Comparison of ENCODE assay signal across 21 cellular contexts in the genomic region with DNA sequence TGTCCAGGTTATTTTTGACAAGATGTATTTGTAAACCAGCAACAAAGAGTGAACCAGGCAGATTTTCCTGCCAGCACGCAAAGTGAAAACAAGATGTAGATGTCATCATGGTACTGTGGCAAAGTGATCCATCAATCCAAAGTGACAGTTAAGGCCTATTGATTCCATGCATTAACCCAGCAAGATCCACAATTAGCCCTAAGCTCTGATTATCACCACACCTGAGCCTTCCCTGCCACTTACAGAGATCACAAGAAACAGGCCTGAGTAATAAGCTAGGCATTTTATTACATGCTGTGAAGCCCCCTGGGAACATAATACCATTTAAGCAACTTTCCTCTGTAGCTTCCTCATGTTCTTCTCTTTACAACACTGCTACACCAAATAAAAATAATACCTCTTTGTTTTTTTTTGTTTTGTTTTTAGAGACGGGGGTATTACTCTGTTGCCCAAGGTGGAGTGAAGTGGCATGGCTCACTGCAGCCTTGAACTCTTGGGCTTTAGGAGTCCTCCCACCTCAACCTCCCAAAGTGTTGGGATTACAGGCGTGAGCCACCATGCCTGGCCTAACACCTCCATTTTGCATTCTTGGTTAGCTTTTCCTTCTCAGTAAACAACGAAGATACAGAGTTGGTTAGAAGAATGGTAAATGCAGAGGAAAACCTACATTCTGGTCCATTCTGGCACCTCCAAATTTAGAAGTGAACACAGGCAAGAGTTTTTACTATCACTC.
DNase-seq lines count a peak whose midpoint lies in the region; ATAC-seq and TF ChIP-seq lines count a peak whose summit lies in the region.
"Had no signal": no experiment of that assay in that cellular context is flagged by ENCODE, and none has a peak within 500 bp of the region (broad histone marks: within the 10 kb centered on the region; RNA-seq: fewer than 3 reads in every experiment).

No MANE protein-coding gene starts in this region.

- H3K4me1 ChIP-seq in breast epithelium (peaks cover 6 to 8% of the 10 kb centered on the region in 2 donors), mesendoderm (ENCODE audit: control insufficient read depth, low read depth, low read length) (peaks cover 24% of the 10 kb centered on the region)

- H3K18ac ChIP-seq in mesendoderm (ENCODE audit: low read length) = peak overlapping the region; percentile 64

- H3K9me3 ChIP-seq in breast epithelium = no peaks in the 10 kb centered on the region
- H3K9me3 ChIP-seq: heart left ventricle had no signal

- H3K79me2 ChIP-seq in mesendoderm (ENCODE audit: control insufficient read depth, insufficient read depth, low read length) = peaks cover 32% of the 10 kb centered on the region

- DNase-seq in ELF-1 (ENCODE audit: low read depth, low spot score) = peak; percentile 41
- DNase-seq in NCI-H2171 treated with DMSO at 0.1 percent for 48 hours (lab: John Stamatoyannopoulos, UW) = peak; percentile 82
- DNase-seq in breast epithelium (ENCODE audit: low spot score in 2 of 2) = no peak
- DNase-seq in mesendoderm = peak; percentile 85
- no peak for DNase-seq in D341Med (ENCODE audit: low spot score)
- DNase-seq in COLO829 (ENCODE audit: low spot score) = no peak
- DNase-seq in substantia nigra (lab: John Stamatoyannopoulos, UW) = no peak
- DNase-seq: activated CD4-positive, alpha-beta T cell treated with anti-CD3 and anti-CD28 coated beads, Interleukin-2, amount 50 U/mL, for 4 hours; activated naive CD4-positive, alpha-beta T cell treated with anti-CD3 and anti-CD28 coated beads, Interleukin-2, amount 50 U/mL, for 16 hours; activated T-cell treated with anti-CD3 and anti-CD28 coated beads, Interleukin-2, amount 50 U/mL, for 1 hour; DND-41; dorsolateral prefrontal cortex; heart left ventricle; midbrain; MM.1S; NCI-H1930; NCI-H774; occipital lobe had no signal

- ATAC-seq in HG02840 (IDR thresholded peaks at IDR 0.05; ENCODE audit: low FRiP score, unreplicated experiment) = no peak
- ATAC-seq: HCT116 had no signal

- WGBS in mesendoderm (ENCODE audit: extremely low coverage, insufficient coverage, low lambda C conversion rate) = no CpG with 5 or more reads among the region's 4 CpGs

- H2BK5ac ChIP-seq in mesendoderm (ENCODE audit: low read length) = peak overlapping the region; percentile 25

- H2AK5ac ChIP-seq in mesendoderm (ENCODE audit: low read length) = no peak overlapping the region

- H2BK120ac ChIP-seq in mesendoderm (ENCODE audit: low read depth, low read length) = peak overlapping the region; percentile 40

- H2BK15ac ChIP-seq in mesendoderm (replicated peaks; ENCODE audit: low read depth) = no peak overlapping the region

- H3K27me3 ChIP-seq in breast epithelium (no peaks in the 10 kb centered on the region), mesendoderm (ENCODE audit: insufficient read depth, low read length, poor library complexity) (no peaks in the 10 kb centered on the region)
- H3K27me3 ChIP-seq: dorsolateral prefrontal cortex had no signal

- H3K56ac ChIP-seq in mesendoderm (ENCODE audit: low read length) = peak overlapping the region; percentile 37

- no peak for TF ChIP-seq CTCF in breast epithelium (IDR thresholded peaks at IDR 0.05)

- H3K27ac ChIP-seq in breast epithelium (peak overlapping the region; percentile 62 to 66), mesendoderm (ENCODE audit: low read depth, low read length) (peak overlapping the region; percentile 6), substantia nigra (ENCODE audit: low read depth, low read length, poor library complexity, severe bottlenecking) (no peak overlapping the region)
- H3K27ac ChIP-seq: C4-2B had no signal

- peak overlapping the region; percentile 12 for H3K23ac ChIP-seq in mesendoderm (ENCODE audit: low read length)

- no peaks in the 10 kb centered on the region for H3K36me3 ChIP-seq in breast epithelium
- H3K36me3 ChIP-seq in mesendoderm (ENCODE audit: control insufficient read depth, insufficient read depth, low read length) = no peaks in the 10 kb centered on the region
- H3K36me3 ChIP-seq: heart left ventricle had no signal

- no peak overlapping the region for H4K5ac ChIP-seq in mesendoderm (ENCODE audit: low read length)

- intact Hi-C loops in breast epithelium (cut with DNase I; ENCODE audit: low total_unique reads) = no loop called here

- H3K4me2 ChIP-seq in mesendoderm (ENCODE audit: low read length) = no peak overlapping the region

- no peak overlapping the region for H3K9ac ChIP-seq in mesendoderm (ENCODE audit: low read length)

- peaks cover 6% of the 10 kb centered on the region for H3K79me1 ChIP-seq in mesendoderm (ENCODE audit: low read length)

- TF ChIP-seq POLR2A in breast epithelium (IDR thresholded peaks at IDR 0.05) = no peak

- no peak overlapping the region for H3K4ac ChIP-seq in mesendoderm (ENCODE audit: low read depth, low read length)

- H4K8ac ChIP-seq in mesendoderm (ENCODE audit: low read depth, low read length) = no peak overlapping the region

- H3K4me3 ChIP-seq in breast epithelium (no peak overlapping the region), mesendoderm (ENCODE audit: low read length) (no peak overlapping the region)
- H3K4me3 ChIP-seq: dorsolateral prefrontal cortex, heart left ventricle had no signal

Comparison
In these comparisons a context has a peak if more than half of its experiments do, and no peak if none do; other contexts are left out.
1. DNase-seq: peak in ELF-1 (single experiment), NCI-H2171 treated with DMSO at 0.1 percent for 48 hours (single experiment) and mesendoderm (single experiment); none in breast epithelium (0 of 2), D341Med (single experiment), COLO829 (single experiment) and substantia nigra (0 of 49).